In the genomic region with DNA sequence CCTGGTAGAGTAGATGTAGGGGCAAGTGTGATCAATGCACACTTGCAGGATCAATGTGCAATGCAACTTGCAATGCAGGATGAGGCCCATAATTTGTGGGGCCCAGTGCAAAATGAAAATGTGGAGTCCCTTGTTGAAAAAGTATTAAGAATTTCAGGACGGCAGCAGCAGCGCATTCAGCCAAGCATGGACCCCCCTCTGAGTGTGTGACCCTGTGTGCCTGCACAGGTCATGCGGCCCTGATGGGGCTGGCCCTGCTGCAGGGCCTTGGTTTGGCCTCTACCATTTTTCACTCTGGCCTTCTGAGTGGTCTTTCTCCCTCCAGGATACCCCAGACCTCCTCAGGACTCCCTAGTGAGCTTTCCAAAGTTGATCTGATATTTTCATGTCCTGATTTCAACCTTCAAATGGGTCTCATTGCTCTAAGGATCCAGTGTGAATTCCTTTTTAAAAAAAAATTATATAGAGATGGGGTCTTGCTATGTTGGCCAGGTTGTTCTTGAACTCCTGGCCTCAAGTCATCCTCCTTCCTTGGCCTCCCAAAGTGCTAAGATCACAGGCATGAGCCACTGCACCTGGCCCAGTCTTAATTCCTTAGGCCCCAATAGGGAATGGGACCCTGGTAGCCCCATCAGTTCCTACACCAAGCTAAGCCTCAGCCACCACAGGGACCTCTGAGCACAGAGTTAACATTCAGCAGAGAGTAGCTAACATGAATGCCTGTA, we compare ENCODE assay signal across 10 cellular contexts. TPM values are rescaled to one million over a fixed set of nuclear protein-coding genes. Genes with fewer than 3 reads are reported as not detected.
DNase-seq lines count a peak whose midpoint lies in the region; ATAC-seq and TF ChIP-seq lines count a peak whose summit lies in the region.
"Had no signal": no experiment of that assay in that cellular context is flagged by ENCODE, and none has a peak within 500 bp of the region (broad histone marks: within the 10 kb centered on the region; RNA-seq: fewer than 3 reads in every experiment).

No MANE protein-coding gene starts in this region.

- no peak overlapping the region for H4K8ac ChIP-seq in H9 (replicated peaks; ENCODE audit: insufficient read length, low read depth, low read length)

- DNase-seq in central memory CD8-positive, alpha-beta T cell (ENCODE audit: low spot score in 2 of 2) = no peak
- DNase-seq in progenitor cell of endocrine pancreas (ENCODE audit: low spot score, unreplicated experiment) = no peak
- no peak for DNase-seq in H9
- no peak for DNase-seq in stimulated activated CD4-positive, alpha-beta T cell treated with anti-CD3 and anti-CD28 coated beads, Interleukin-2, amount 100 ng/mL, for 24 hours

- peaks cover 3% of the 10 kb centered on the region for H3K79me1 ChIP-seq in H9 (ENCODE audit: insufficient read depth, low read depth, low read length, poor library complexity, severe bottlenecking)

- H3K4me3 ChIP-seq in BLaER1 treated with 17β-estradiol and CSF1 and Interleukin-3, amounts not matched to agents 10 nM and 100 nM = peak overlapping the region in 5 of 10 experiments; percentile 73 to 85 (median 77); a peak in 12 of 20 replicates

- peaks cover 5% of the 10 kb centered on the region for H3K36me3 Mint-ChIP-seq in IgD-negative memory B cell
- H3K36me3 Mint-ChIP-seq in central memory CD8-positive, alpha-beta T cell (ENCODE audit: insufficient read depth) = peaks cover 8% of the 10 kb centered on the region
- peaks cover 10% of the 10 kb centered on the region for H3K36me3 Mint-ChIP-seq in progenitor cell of endocrine pancreas (ENCODE audit: insufficient read depth)
- peaks cover 6 to 13% (median 9%) of the 10 kb centered on the region in 3 experiments; a peak in 5 of 7 replicates for H3K36me3 Mint-ChIP-seq in H9 (ENCODE audit: insufficient read depth in 1 of 3, low read depth in 3 of 3)

- H3K4me3 Mint-ChIP-seq in IgD-negative memory B cell (peak overlapping the region; percentile 77 to 94 (median 87)), progenitor cell of endocrine pancreas (ENCODE audit: low read depth) (peak overlapping the region; percentile 11), H9 (no peak overlapping the region)
- peak overlapping the region; percentile 68 for H3K4me3 Mint-ChIP-seq in central memory CD8-positive, alpha-beta T cell

- no peak overlapping the region for H3K4ac ChIP-seq in H9 (ENCODE audit: low read depth, low read length)

- no CpG with 5 or more reads among the region's 3 CpGs for WGBS in H9 (ENCODE audit: extremely low coverage, insufficient read length, low lambda C conversion rate)

- H3K9ac ChIP-seq in BLaER1 treated with 17β-estradiol and CSF1 and Interleukin-3, amounts not matched to agents 10 nM and 100 nM = peak overlapping the region in 7 of 11 experiments; percentile 11 to 85 (median 79); a peak in 8 of 22 replicates
- H3K9ac ChIP-seq in H9 (ENCODE audit: extremely low read depth, insufficient read length, low read length) = no peak overlapping the region

- no peak overlapping the region for H2AFZ ChIP-seq in H9 (ENCODE audit: low read length)

- peak overlapping the region in 8 of 11 experiments; percentile 55 to 85 (median 78); a peak in 15 of 22 replicates for H3K27ac ChIP-seq in BLaER1 treated with 17β-estradiol and CSF1 and Interleukin-3, amounts not matched to agents 10 nM and 100 nM
- no peak overlapping the region for H3K27ac ChIP-seq in H9 (ENCODE audit: insufficient read length, low read depth, low read length)

- no peak overlapping the region for H3T11ph ChIP-seq in H9 (ENCODE audit: low read length)

- peaks cover 60 to 90% (median 86%) of the 10 kb centered on the region in 10 experiments for H3K4me1 ChIP-seq in BLaER1 treated with 17β-estradiol and CSF1 and Interleukin-3, amounts not matched to agents 10 nM and 100 nM
- peaks cover 7% of the 10 kb centered on the region; the same call in 1 of the 2 replicates for H3K4me1 ChIP-seq in H9 (ENCODE audit: insufficient read depth, low read length)

- no peak overlapping the region for H3K14ac ChIP-seq in H9 (ENCODE audit: insufficient read depth, low read length)

- H3K79me2 ChIP-seq in H9 (ENCODE audit: insufficient read depth, low read length) = peaks cover 24% of the 10 kb centered on the region; the same call in 1 of the 2 replicates

- no peak overlapping the region for H2BK5ac ChIP-seq in H9 (ENCODE audit: insufficient read length, low read length)

- peak overlapping the region; percentile 83 to 100 (median 93) for H3K4me2 ChIP-seq in BLaER1 treated with 17β-estradiol and CSF1 and Interleukin-3, amounts not matched to agents 10 nM and 100 nM
- H3K4me2 ChIP-seq in H9 (ENCODE audit: insufficient read depth, insufficient read length, low read length) = no peak overlapping the region

- no peak for ATAC-seq in central memory CD8-positive, alpha-beta T cell (replicated peaks; ENCODE audit: extremely low read depth, poor library complexity, severe bottlenecking)
- ATAC-seq in HG02970 (IDR thresholded peaks at IDR 0.05; ENCODE audit: low FRiP score, unreplicated experiment) = no peak
- no peak for ATAC-seq in GM21737 (IDR thresholded peaks at IDR 0.05; ENCODE audit: unreplicated experiment)
- ATAC-seq: left lobe of liver had no signal

- H2BK120ac ChIP-seq in H9 (ENCODE audit: low read depth, low read length, poor library complexity, severe bottlenecking) = no peak overlapping the region

- H3K4me1 Mint-ChIP-seq in IgD-negative memory B cell (peaks cover 23 to 43% (median 34%) of the 10 kb centered on the region in 3 donors), progenitor cell of endocrine pancreas (ENCODE audit: low read depth) (peaks cover 28% of the 10 kb centered on the region), H9 (peaks cover 21 to 30% of the 10 kb centered on the region in 2 experiments)
- peaks cover 47% of the 10 kb centered on the region for H3K4me1 Mint-ChIP-seq in central memory CD8-positive, alpha-beta T cell

- TF ChIP-seq CTCF in progenitor cell of endocrine pancreas (IDR thresholded peaks at IDR 0.05; ENCODE audit: unreplicated experiment) = no peak
- no peak for TF ChIP-seq CTCF in H9 (conservative IDR thresholded peaks at IDR 0.05)

- no peaks in the 10 kb centered on the region for H3K9me3 Mint-ChIP-seq in IgD-negative memory B cell
- H3K9me3 Mint-ChIP-seq in central memory CD8-positive, alpha-beta T cell = no peaks in the 10 kb centered on the region
- no peaks in the 10 kb centered on the region for H3K9me3 Mint-ChIP-seq in progenitor cell of endocrine pancreas (ENCODE audit: low read depth)
- H3K9me3 Mint-ChIP-seq in H9 = no peaks in the 10 kb centered on the region
- H3K9me3 Mint-ChIP-seq: type B pancreatic cell had no signal

- H4K5ac ChIP-seq in H9 (ENCODE audit: insufficient read length, low read depth, low read length) = no peak overlapping the region

- no peak overlapping the region for H2BK15ac ChIP-seq in H9 (ENCODE audit: low read depth, low read length)

- no peak overlapping the region for H2BK12ac ChIP-seq in H9 (ENCODE audit: insufficient read length, low read depth, low read length)

- H3K27ac Mint-ChIP-seq in IgD-negative memory B cell (peak overlapping the region; percentile 92 to 98 (median 93)), progenitor cell of endocrine pancreas (peak overlapping the region; percentile 92), H9 (no peak overlapping the region)
- peak overlapping the region; percentile 51 for H3K27ac Mint-ChIP-seq in central memory CD8-positive, alpha-beta T cell (ENCODE audit: low read depth)
- H3K27ac Mint-ChIP-seq: type B pancreatic cell had no signal

- peaks cover 0 to 53% (median 5%) of the 10 kb centered on the region in 11 experiments; a peak in 7 of 22 replicates for H3K36me3 ChIP-seq in BLaER1 treated with 17β-estradiol and CSF1 and Interleukin-3, amounts not matched to agents 10 nM and 100 nM

- H2BK20ac ChIP-seq in H9 (ENCODE audit: low read depth, low read length, poor library complexity, severe bottlenecking) = no peak overlapping the region

- H3K27me3 Mint-ChIP-seq in IgD-negative memory B cell (no peaks in the 10 kb centered on the region), progenitor cell of endocrine pancreas (no peaks in the 10 kb centered on the region), H9 (ENCODE audit: low read depth) (no peaks in the 10 kb centered on the region)
- no peaks in the 10 kb centered on the region for H3K27me3 Mint-ChIP-seq in central memory CD8-positive, alpha-beta T cell
- H3K27me3 Mint-ChIP-seq: type B pancreatic cell had no signal

- H3K9me3 ChIP-seq in BLaER1 treated with 17β-estradiol and CSF1 and Interleukin-3, amounts not matched to agents 10 nM and 100 nM (replicated peaks in 1 of 11) = no peaks in the 10 kb centered on the region
- no peaks in the 10 kb centered on the region for H3K9me3 ChIP-seq in H9 (ENCODE audit: control insufficient read depth, low read depth, low read length)

- no peak overlapping the region for H3K56ac ChIP-seq in H9 (ENCODE audit: insufficient read length, low read depth, low read length)

- peaks cover 0 to 18% (median 7%) of the 10 kb centered on the region in 11 experiments; a peak in 8 of 22 replicates for H4K20me1 ChIP-seq in BLaER1 treated with 17β-estradiol and CSF1 and Interleukin-3, amounts not matched to agents 10 nM and 100 nM
- H4K20me1 ChIP-seq in H9 (ENCODE audit: control insufficient read depth, insufficient read depth, insufficient read length) = peaks cover 2% of the 10 kb centered on the region

- H3K27me3 ChIP-seq in BLaER1 treated with 17β-estradiol and CSF1 and Interleukin-3, amounts not matched to agents 10 nM and 100 nM = no peaks in the 10 kb centered on the region
- no peaks in the 10 kb centered on the region for H3K27me3 ChIP-seq in H9 (ENCODE audit: insufficient read depth, low read length)

- no peaks in the 10 kb centered on the region for H3K23me2 ChIP-seq in H9 (ENCODE audit: insufficient read length, low read depth, low read length, poor library complexity, severe bottlenecking)

- H3K23ac ChIP-seq in H9 (ENCODE audit: insufficient read length, low read depth, low read length) = no peak overlapping the region

- no peak overlapping the region for H3K18ac ChIP-seq in H9 (ENCODE audit: insufficient read length, low read depth, low read length)

- H4K91ac ChIP-seq in H9 (ENCODE audit: insufficient read length, low read depth, low read length) = no peak overlapping the region

- H2AK5ac ChIP-seq in H9 (ENCODE audit: insufficient read length, low read length) = no peak overlapping the region

RNA-seq across cellular contexts. Expression of a gene that starts 4.3 kb away (rescaled TPM):
- 55.8 TPM for polyA plus RNA-seq in IgD-negative memory B cell
- 150 and 158 TPM in 2 replicates for total RNA-seq in progenitor cell of endocrine pancreas
- 74.2 and 77.0 TPM in 2 replicates for total RNA-seq in H9 (2021)

Comparison
In these comparisons a context has a peak if more than half of its experiments do, and no peak if none do; other contexts are left out.
1. H3K27ac Mint-ChIP-seq: peak in IgD-negative memory B cell (3 of 3), central memory CD8-positive, alpha-beta T cell (single experiment) and progenitor cell of endocrine pancreas (single experiment); none in H9 (0 of 3).
2. H3K4me3 Mint-ChIP-seq: peak in IgD-negative memory B cell (4 of 4), central memory CD8-positive, alpha-beta T cell (single experiment) and progenitor cell of endocrine pancreas (single experiment); none in H9 (0 of 2).